25 cellular contexts compared by ENCODE assay signal in genomic region chrX:41522681-41523080, GRCh38.
DNase-seq lines count a peak whose midpoint lies in the region; ATAC-seq lines count a peak whose summit lies in the region.
"Had no signal": no experiment of that assay in that cellular context is flagged by ENCODE, and none has a peak within 500 bp of the region (broad histone marks: within the 10 kb centered on the region; RNA-seq: fewer than 3 reads in every experiment).

No MANE protein-coding gene starts in this region.

- no peak overlapping the region for H3K4me3 Mint-ChIP-seq in activated T-cell treated with anti-CD3 and anti-CD28 coated beads, Interleukin-2, amount 50 U/mL, for 72 hours
- no peak overlapping the region for H3K4me3 Mint-ChIP-seq in stimulated activated naive B cell treated with anti-CD40 and anti-IgM and Interleukin-4, amounts not matched to agents 10 μg/mL and 1 μg/mL and 100 μg/mL, for 72 hours
- H3K4me3 Mint-ChIP-seq: activated CD8-positive, alpha-beta T cell treated with anti-CD3 and anti-CD28 coated beads, Interleukin-2, amount 10 ng/mL, durations not matched to agents 7 days and 5 days had no signal

- H3K36me3 Mint-ChIP-seq in activated T-cell treated with anti-CD3 and anti-CD28 coated beads, Interleukin-2, amount 50 U/mL, for 72 hours (ENCODE audit: insufficient read depth in 2 of 2): peaks cover 0 to 2% of the 10 kb centered on the region in 2 donors
- H3K36me3 Mint-ChIP-seq in stimulated activated naive B cell treated with anti-CD40 and anti-IgM and Interleukin-4, amounts not matched to agents 10 μg/mL and 1 μg/mL and 100 μg/mL, for 72 hours: peaks cover 8 to 10% of the 10 kb centered on the region in 2 donors
- H3K36me3 Mint-ChIP-seq: activated naive CD4-positive, alpha-beta T cell treated with anti-CD3 and anti-CD28 coated beads, Interleukin-2, amount 50 U/mL, for 72 hours had no signal

- no peak for ATAC-seq in activated T-cell treated with anti-CD3 and anti-CD28 coated beads, Interleukin-2, amount 50 U/mL, for 72 hours (replicated peaks in 1 of 2)
- ATAC-seq in left ventricle myocardium superior: no peak
- ATAC-seq in stimulated activated naive B cell treated with anti-CD40 and anti-IgM and Interleukin-4, amounts not matched to agents 10 μg/mL and 1 μg/mL and 100 μg/mL, for 72 hours (replicated peaks): no peak
- ATAC-seq: activated CD8-positive, alpha-beta T cell treated with anti-CD3 and anti-CD28 coated beads, Interleukin-2, amount 10 ng/mL, durations not matched to agents 7 days and 5 days; activated naive CD4-positive, alpha-beta T cell treated with anti-CD3 and anti-CD28 coated beads, Interleukin-2, amount 50 U/mL, for 72 hours; HCT116; psoas muscle; upper lobe of right lung had no signal

- peak overlapping the region; percentile 43 for H3K27ac Mint-ChIP-seq in activated T-cell treated with anti-CD3 and anti-CD28 coated beads, Interleukin-2, amount 50 U/mL, for 72 hours
- H3K27ac Mint-ChIP-seq in stimulated activated naive B cell treated with anti-CD40 and anti-IgM and Interleukin-4, amounts not matched to agents 10 μg/mL and 1 μg/mL and 100 μg/mL, for 72 hours: no peak overlapping the region
- H3K27ac Mint-ChIP-seq: activated CD8-positive, alpha-beta T cell treated with anti-CD3 and anti-CD28 coated beads, Interleukin-2, amount 10 ng/mL, durations not matched to agents 7 days and 5 days; activated naive CD4-positive, alpha-beta T cell treated with anti-CD3 and anti-CD28 coated beads, Interleukin-2, amount 50 U/mL, for 72 hours had no signal

- peaks cover 32% of the 10 kb centered on the region for H3K27me3 Mint-ChIP-seq in activated T-cell treated with anti-CD3 and anti-CD28 coated beads, Interleukin-2, amount 50 U/mL, for 72 hours (ENCODE audit: low read depth)
- peaks cover 0 to 3% of the 10 kb centered on the region in 2 donors for H3K27me3 Mint-ChIP-seq in stimulated activated naive B cell treated with anti-CD40 and anti-IgM and Interleukin-4, amounts not matched to agents 10 μg/mL and 1 μg/mL and 100 μg/mL, for 72 hours

- DNase-seq in activated T-cell treated with anti-CD3 and anti-CD28 coated beads, Interleukin-2, amount 50 U/mL, for 72 hours: no peak
- no peak for DNase-seq in activated T-cell treated with anti-CD3 and anti-CD28 coated beads, Interleukin-2, amount 50 U/mL, for 48 hours
- DNase-seq in midbrain (lab: John Stamatoyannopoulos, UW): peak; percentile 48
- no peak for DNase-seq in left ventricle myocardium superior
- DNase-seq in NCI-H146 treated with DMSO at 0.1 percent for 48 hours (lab: John Stamatoyannopoulos, UW; ENCODE audit: unreplicated experiment): no peak
- DNase-seq in stimulated activated naive B cell treated with anti-CD40 and anti-IgM and Interleukin-4, amounts not matched to agents 10 μg/mL and 1 μg/mL and 100 μg/mL, for 72 hours: no peak
- DNase-seq: activated CD4-positive, alpha-beta T cell treated with anti-CD3 and anti-CD28 coated beads for 4 hours; activated CD8-positive, alpha-beta T cell treated with anti-CD3 and anti-CD28 coated beads, Interleukin-2, amount 10 ng/mL, durations not matched to agents 7 days and 5 days; COR-L47; DMS79 treated with DMSO at 0.1 percent for 48 hours; GDM1; mesenchymal stem cell; NCI-H146; NCI-H2107; NCI-H748 treated with DMSO at 0.1 percent for 48 hours; psoas muscle; stimulated activated CD4-positive, alpha-beta T cell treated with anti-CD3 and anti-CD28 coated beads, Interleukin-4, amount 100 ng/mL, for 24 hours; T-helper 9 cell; upper lobe of right lung had no signal

- no peaks in the 10 kb centered on the region for H3K9me3 Mint-ChIP-seq in activated T-cell treated with anti-CD3 and anti-CD28 coated beads, Interleukin-2, amount 50 U/mL, for 72 hours
- H3K9me3 Mint-ChIP-seq in stimulated activated naive B cell treated with anti-CD40 and anti-IgM and Interleukin-4, amounts not matched to agents 10 μg/mL and 1 μg/mL and 100 μg/mL, for 72 hours: no peaks in the 10 kb centered on the region
- H3K9me3 Mint-ChIP-seq: activated naive CD4-positive, alpha-beta T cell treated with anti-CD3 and anti-CD28 coated beads, Interleukin-2, amount 50 U/mL, for 72 hours had no signal

- intact Hi-C loops in left ventricle myocardium superior (cut with micrococcal nuclease): no loop called here

- H3K4me1 Mint-ChIP-seq in activated T-cell treated with anti-CD3 and anti-CD28 coated beads, Interleukin-2, amount 50 U/mL, for 72 hours (ENCODE audit: low read depth): peaks cover 29% of the 10 kb centered on the region
- H3K4me1 Mint-ChIP-seq in stimulated activated naive B cell treated with anti-CD40 and anti-IgM and Interleukin-4, amounts not matched to agents 10 μg/mL and 1 μg/mL and 100 μg/mL, for 72 hours: peaks cover 7 to 10% of the 10 kb centered on the region in 2 donors

- H3K27ac ChIP-seq in cingulate gyrus (ENCODE audit: low read depth, low read length) (peak overlapping the region; percentile 76), temporal lobe (ENCODE audit: low read depth, low read length) (peak overlapping the region; percentile 87)
- H3K27ac ChIP-seq: 22Rv1, psoas muscle, upper lobe of right lung, VCaP had no signal
